8 cellular contexts compared by ENCODE assay signal in the genomic region with DNA sequence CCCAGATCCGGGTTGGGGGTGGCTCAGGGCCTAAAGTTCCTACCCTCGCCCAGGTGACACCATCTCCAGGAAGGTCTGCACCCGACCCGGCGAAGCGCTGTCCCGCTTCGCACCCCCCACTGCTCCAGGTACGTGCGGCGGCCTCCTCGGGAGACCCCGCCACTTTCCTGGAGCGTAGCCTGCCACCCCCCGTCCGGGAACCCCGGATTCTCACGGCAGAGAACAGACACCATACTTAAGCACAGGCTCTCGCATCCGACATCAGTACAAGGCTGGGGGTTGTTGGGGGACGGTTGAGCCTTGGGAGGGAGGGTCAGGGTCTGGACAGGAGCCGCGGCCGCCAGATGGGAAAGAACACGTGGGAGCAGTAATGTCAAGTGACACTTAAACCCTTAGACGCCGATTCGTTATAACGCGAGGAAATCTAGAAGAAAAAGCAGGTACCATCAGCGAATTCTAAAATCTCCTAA. TPM values are rescaled to one million over a fixed set of nuclear protein-coding genes. Genes with fewer than 3 reads are reported as not detected.
A peak's percentile ranks its signal among the peaks of the same experiment; 100 is the strongest.
DNase-seq lines count a peak whose midpoint lies in the region; ATAC-seq lines count a peak whose summit lies in the region.

No MANE protein-coding gene starts in this region.

- peaks cover 3% of the 10 kb centered on the region for H3K36me3 Mint-ChIP-seq in T-cell

- H3K27ac Mint-ChIP-seq in T-cell: peak overlapping the region; percentile 97 to 99

- H3K36me3 ChIP-seq in H7 (replicated peaks; ENCODE audit: control insufficient read depth, insufficient read depth, low read length): no peaks in the 10 kb centered on the region; the same call in 1 of the 2 replicates

- H3K27me3 ChIP-seq in H7 (ENCODE audit: control insufficient read depth, insufficient read depth, low read length): no peaks in the 10 kb centered on the region

- CTCF ChIA-PET in T-cell (lab: Charles Lee): interaction anchor here (0.6 to 2.1 kb wide), 7 partner anchors 29 to 319 kb away, joined by 3 to 10 read pairs (median 3); partner anchors contain the start of genes TOMM20L (in 2 of the 2), ACTR10 (in 1 of the 2) and ARID4A (in 1 of the 2)

- intact Hi-C loops in sciatic nerve (cut with DNase I): no loop called here

- no peaks in the 10 kb centered on the region for H3K27me3 Mint-ChIP-seq in T-cell

- peaks cover 45 to 53% (median 49%) of the 10 kb centered on the region in 3 donors for H3K4me1 Mint-ChIP-seq in T-cell

- ATAC-seq in T-cell (replicated peaks in 1 of 4) (peak; percentile 21 to 33 (median 32)), sciatic nerve (peak; percentile 89)

- POLR2A ChIA-PET in T-cell (lab: Charles Lee): interaction anchor here (0.6 to 1.6 kb wide), 8 partner anchors 9 to 228 kb away, joined by 3 to 12 read pairs (median 4); partner anchors contain the start of genes ARID4A (in 1 of the 2), PSMA3 (in 1 of the 2) and TOMM20L (in 1 of the 2)

- no peaks in the 10 kb centered on the region for H3K9me3 Mint-ChIP-seq in T-cell

- peak overlapping the region; percentile 75 for H3K4me3 ChIP-seq in H7 (ENCODE audit: insufficient read depth, low read depth, low read length)

- peak overlapping the region; percentile 80 to 95 (median 93) for H3K4me3 Mint-ChIP-seq in T-cell

- DNase-seq in EL: peak; percentile 74
- DNase-seq in H7: peak; percentile 67
- peak; percentile 70 for DNase-seq in NCI-H1105 treated with DMSO at 0.1 percent for 48 hours (lab: John Stamatoyannopoulos, UW)
- DNase-seq in T-cell: peak in 32 of 34 experiments; percentile 5 to 45 (median 20)
- DNase-seq in amniotic epithelial cell (ENCODE audit: low read depth): peak; percentile 68
- peak in 49 of 51 donors; percentile 10 to 96 (median 42) for DNase-seq in hypothalamus (lab: John Stamatoyannopoulos, UW)
- peak; percentile 73 for DNase-seq in sciatic nerve (ENCODE audit: low spot score)
- DNase-seq in GF-D8 (lab: John Stamatoyannopoulos, UW): no peak

RNA-seq across cellular contexts. Expression of gene TIMM9, which starts 0.5 kb away (rescaled TPM):
- 41.5 and 54.5 TPM in 2 replicates for total RNA-seq in H7 (2014; rRNA removed; shearing (Covaris generic))
- total RNA-seq in T-cell (10 to 100 TPM; 23.4 to 37.4 (median 29.1) TPM), sciatic nerve (26.7 TPM)

RNA-seq across cellular contexts. Expression of gene KIAA0586, which starts 0.7 kb away (rescaled TPM):
- total RNA-seq in H7 (2014; rRNA removed; shearing (Covaris generic)): 20.4 and 30.9 TPM in 2 replicates
- total RNA-seq in T-cell: 10 to 100 TPM; 32.5 to 37.8 (median 33.7) TPM
- total RNA-seq in sciatic nerve: 19.3 TPM

RNA-seq across cellular contexts. Expression of gene TOMM20L, which starts 31.1 kb away (rescaled TPM):
- not detected in 2 replicates for total RNA-seq in H7 (2014; rRNA removed; shearing (Covaris generic))
- total RNA-seq in T-cell (under 1 TPM in 1 of 5 donors, not detected in 4; 0.73 TPM), sciatic nerve (not detected)
